Comparison of ENCODE assay signal across 12 cellular contexts in genomic region chr10:122551450-122551849, GRCh38. TPM values are rescaled to one million over a fixed set of nuclear protein-coding genes. Genes with fewer than 3 reads are reported as not detected.
DNase-seq lines count a peak whose midpoint lies in the region.
"Had no signal": no experiment of that assay in that cellular context is flagged by ENCODE, and none has a peak within 500 bp of the region (broad histone marks: within the 10 kb centered on the region; RNA-seq: fewer than 3 reads in every experiment).

No MANE protein-coding gene starts in this region.

- H4K20me1 ChIP-seq in Karpas-422 (ENCODE audit: insufficient read depth, low read depth, low read length), result no peaks in the 10 kb centered on the region

- no peaks in the 10 kb centered on the region for H3K27me3 ChIP-seq in Karpas-422 (ENCODE audit: low read length)
- H3K27me3 ChIP-seq: SJSA1 had no signal

- no peaks in the 10 kb centered on the region for H3K9me3 ChIP-seq in Karpas-422 (ENCODE audit: low read length)
- H3K9me3 ChIP-seq: SJSA1 had no signal

- no peak overlapping the region for H3K9ac ChIP-seq in Karpas-422 (ENCODE audit: low read length)

- H3K4me1 ChIP-seq in Karpas-422 (ENCODE audit: low read length), result peaks cover 6% of the 10 kb centered on the region
- H3K4me1 ChIP-seq: SJSA1 had no signal

- H3K4me3 ChIP-seq in Karpas-422 (ENCODE audit: low read length), result no peak overlapping the region
- H3K4me3 ChIP-seq: SJSA1 had no signal

- H3K4me2 ChIP-seq in Karpas-422 (ENCODE audit: low read depth, low read length, poor library complexity, severe bottlenecking), result no peak overlapping the region

- no peaks in the 10 kb centered on the region for H3K79me2 ChIP-seq in Karpas-422 (ENCODE audit: low read length)

- DNase-seq in Ammon's horn (ENCODE audit: low spot score), result peak; percentile 38
- peak; percentile 65 for DNase-seq in Karpas-422
- peak; percentile 12 for DNase-seq in activated T-helper 9 cell treated with anti-CD3 and anti-CD28 coated beads, Interleukin-2, amount 50 U/mL, for 16 hours (ENCODE audit: low read depth)
- peak; percentile 18 for DNase-seq in medulla oblongata (ENCODE audit: extremely low spot score)
- DNase-seq in cerebellar cortex (ENCODE audit: low spot score), result no peak
- DNase-seq in SIG-M5 (lab: John Stamatoyannopoulos, UW), result no peak
- DNase-seq in KG1 (lab: John Stamatoyannopoulos, UW), result no peak
- no peak for DNase-seq in DMS53 treated with DMSO at 0.1 percent for 48 hours (lab: John Stamatoyannopoulos, UW; ENCODE audit: unreplicated experiment)
- DNase-seq: NCI-H1436 treated with DMSO at 0.1 percent for 48 hours had no signal

- H3K36me3 ChIP-seq in Karpas-422 (ENCODE audit: insufficient read depth, low read length), result no peaks in the 10 kb centered on the region
- H3K36me3 ChIP-seq: SJSA1 had no signal

- no peak overlapping the region for H3K27ac ChIP-seq in Karpas-422 (ENCODE audit: low read length)
- H3K27ac ChIP-seq: epithelial cell of prostate, SJSA1 had no signal

- H3K9me2 ChIP-seq in Karpas-422 (replicated peaks; ENCODE audit: insufficient read depth, low read length), result no peaks in the 10 kb centered on the region

- no peak overlapping the region for H2AFZ ChIP-seq in Karpas-422 (ENCODE audit: low read length)

RNA-seq across cellular contexts. Expression of gene DMBT1, which starts 9.1 kb away (rescaled TPM):
- total RNA-seq in Karpas-422 (2014; rRNA removed; shearing (Covaris generic); ENCODE audit: low replicate concordance), result not detected in 2 replicates
- total RNA-seq: activated T-helper 1 cell treated with anti-CD3 and anti-CD28 coated beads, Interleukin-12 subunit alpha, Interleukin-12 subunit beta, Interleukin-2, Interleukin-4 antibody, amounts not matched to agents 30 ng/mL and 10 ng/mL and 1 ng/mL, durations not matched to agents 14 hours and 24 hours and 36 hours; SJSA1 had no signal

Comparison
In these comparisons a context has a peak if more than half of its experiments do, and no peak if none do; other contexts are left out.
1. DNase-seq: peak in Ammon's horn (single experiment), Karpas-422 (single experiment), activated T-helper 9 cell treated with anti-CD3 and anti-CD28 coated beads, Interleukin-2, amount 50 U/mL, for 16 hours (single experiment) and medulla oblongata (single experiment); none in cerebellar cortex (single experiment), SIG-M5 (single experiment), KG1 (single experiment) and DMS53 treated with DMSO at 0.1 percent for 48 hours (single experiment).